In the genomic region with DNA sequence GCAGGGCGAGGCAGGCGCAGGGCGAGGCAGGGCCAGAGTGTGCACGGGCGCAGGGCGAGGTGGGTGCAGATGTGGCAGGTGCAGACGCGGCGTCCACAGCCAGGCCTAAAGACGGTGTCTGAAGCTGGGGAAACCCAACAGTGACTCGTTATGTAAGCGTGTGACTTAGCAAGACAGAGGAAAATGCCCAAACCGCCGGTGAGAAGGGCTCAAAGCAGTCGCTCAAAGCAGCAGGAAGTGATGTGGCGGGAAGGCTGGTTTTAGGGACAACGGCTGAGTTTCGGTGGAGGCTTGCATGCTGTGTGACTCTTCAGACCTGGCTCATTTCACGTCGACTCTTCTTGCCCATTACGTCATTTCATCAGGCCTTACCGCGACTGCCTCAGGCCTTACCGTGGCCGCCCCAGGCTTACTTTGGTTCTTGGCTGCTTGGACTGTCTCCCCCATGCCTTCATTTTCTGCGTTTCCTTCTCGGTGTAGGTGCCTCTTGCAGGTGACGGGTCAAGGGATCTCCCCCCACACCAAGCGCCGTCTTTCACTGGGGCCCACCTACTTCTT, we compare ENCODE assay signal across 8 cellular contexts. TPM values are rescaled to one million over a fixed set of nuclear protein-coding genes. Genes with fewer than 3 reads are reported as not detected.
DNase-seq lines count a peak whose midpoint lies in the region; ATAC-seq, FAIRE-seq and TF ChIP-seq lines count a peak whose summit lies in the region.

No MANE protein-coding gene starts in this region.

- H3K4me2 ChIP-seq in GM23248 (ENCODE audit: unreplicated experiment): no peak overlapping the region

- in situ Hi-C loops in GM23248 (cut with MboI): no loop called here

- DNase-seq in GM12891 (ENCODE audit: insufficient read length, low spot score) (peak; percentile 82), GM23248 (peak; percentile 46), MV-4-11 (lab: John Stamatoyannopoulos, UW) (peak; percentile 98), left lung (peak; percentile 30 to 70), NCI-H2107 treated with DMSO at 0.1 percent for 48 hours (lab: John Stamatoyannopoulos, UW; ENCODE audit: unreplicated experiment) (no peak), BE2C (no peak)
- DNase-seq in activated CD8-positive, alpha-beta memory T cell treated with anti-CD3 and anti-CD28 coated beads, Interleukin-2, amount 50 U/mL, for 24 hours (ENCODE audit: extremely low read depth): peak; percentile 70
- DNase-seq in stimulated activated naive CD8-positive, alpha-beta T cell treated with anti-CD3 and anti-CD28 coated beads, Interleukin-15, amount 100 ng/mL, for 72 hours: peak; percentile 88 to 96

- H3K4me3 Mint-ChIP-seq in stimulated activated naive CD8-positive, alpha-beta T cell treated with anti-CD3 and anti-CD28 coated beads, Interleukin-15, amount 100 ng/mL, for 72 hours: peak overlapping the region; percentile 81 to 90

- peaks cover 24% of the 10 kb centered on the region for H3K4me1 ChIP-seq in GM23248 (ENCODE audit: insufficient read depth)
- peaks cover 0 to 13% of the 10 kb centered on the region in 2 donors for H3K4me1 ChIP-seq in left lung
- no peaks in the 10 kb centered on the region for H3K4me1 ChIP-seq in BE2C

- peaks cover 14% of the 10 kb centered on the region for H3F3A ChIP-seq in GM23248 (ENCODE audit: insufficient read depth)

- 96 to 97% methylated on average over 29 to 30 of the region's 30 CpGs for WGBS in GM23248 (ENCODE audit: low coverage in 1 of 2, low lambda C conversion rate in 2 of 2, missing lambda C conversion rate in 2 of 2), 2 experiments

- intact Hi-C loops in left lung (cut with DNase I): no loop called here

- no peak overlapping the region for H3K4me3 ChIP-seq in GM23248
- no peak overlapping the region for H3K4me3 ChIP-seq in left lung
- no peak overlapping the region for H3K4me3 ChIP-seq in BE2C (ENCODE audit: low read depth, low read length)

- peak; percentile 55; the same call in 1 of the 2 replicates for TF ChIP-seq POLR2A in GM12891 (IDR thresholded peaks at IDR 0.05; ENCODE audit: low read depth, low read length)

- H3K9me3 ChIP-seq in GM23248 (ENCODE audit: low read depth) (no peaks in the 10 kb centered on the region), left lung (no peaks in the 10 kb centered on the region), BE2C (no peaks in the 10 kb centered on the region)

- no peaks in the 10 kb centered on the region for H4K20me1 ChIP-seq in GM23248 (ENCODE audit: insufficient read depth)

- H3K36me3 ChIP-seq in GM23248 (ENCODE audit: low read depth): peaks cover 5% of the 10 kb centered on the region; the same call in 1 of the 2 replicates
- no peaks in the 10 kb centered on the region for H3K36me3 ChIP-seq in left lung
- H3K36me3 ChIP-seq in BE2C: no peaks in the 10 kb centered on the region

- no peak for ATAC-seq in left lung
- peak; percentile 93 for ATAC-seq in stimulated activated naive CD8-positive, alpha-beta T cell treated with anti-CD3 and anti-CD28 coated beads, Interleukin-15, amount 100 ng/mL, for 72 hours

- no peak overlapping the region for H3K27ac ChIP-seq in GM23248
- H3K27ac ChIP-seq in left lung: no peak overlapping the region

- 0 out of 2 replicates have a peak, but pooled peaks cover 6% of the 10 kb centered on the region for H3K79me2 ChIP-seq in GM23248 (ENCODE audit: insufficient read depth)

- H2AFZ ChIP-seq in GM23248: no peak overlapping the region

- no peaks in the 10 kb centered on the region for H3K27me3 Mint-ChIP-seq in stimulated activated naive CD8-positive, alpha-beta T cell treated with anti-CD3 and anti-CD28 coated beads, Interleukin-15, amount 100 ng/mL, for 72 hours

- FAIRE-seq in GM12891 (lab: Jason Lieb, UNC): peak; percentile 99

- no peak overlapping the region for H3K9ac ChIP-seq in GM23248

- no peaks in the 10 kb centered on the region for H3K9me2 ChIP-seq in GM23248 (ENCODE audit: insufficient read depth)

- H3K4me1 Mint-ChIP-seq in stimulated activated naive CD8-positive, alpha-beta T cell treated with anti-CD3 and anti-CD28 coated beads, Interleukin-15, amount 100 ng/mL, for 72 hours: peaks cover 82% of the 10 kb centered on the region

- no peak for TF ChIP-seq CTCF in left lung (IDR thresholded peaks at IDR 0.05)
- no peak for TF ChIP-seq CTCF in BE2C (IDR thresholded peaks at IDR 0.05; ENCODE audit: low read depth, low read length)

- peak overlapping the region; percentile 98 to 100 for H3K27ac Mint-ChIP-seq in stimulated activated naive CD8-positive, alpha-beta T cell treated with anti-CD3 and anti-CD28 coated beads, Interleukin-15, amount 100 ng/mL, for 72 hours

- no peaks in the 10 kb centered on the region for H3K27me3 ChIP-seq in GM23248 (replicated peaks; ENCODE audit: insufficient read depth)
- no peaks in the 10 kb centered on the region for H3K27me3 ChIP-seq in left lung
- H3K27me3 ChIP-seq in BE2C: no peaks in the 10 kb centered on the region

- H3K9me3 Mint-ChIP-seq in stimulated activated naive CD8-positive, alpha-beta T cell treated with anti-CD3 and anti-CD28 coated beads, Interleukin-15, amount 100 ng/mL, for 72 hours: no peaks in the 10 kb centered on the region

TF ChIP-seq in GM12891, 5 proteins besides CTCF, POLR2A, EP300 and RAD21:
- TF ChIP-seq POU2F2 (IDR thresholded peaks at IDR 0.05; ENCODE audit: low read depth, low read length): peak; percentile 74; the same call in 1 of the 2 replicates
- TF ChIP-seq TAF1 (IDR thresholded peaks at IDR 0.05; ENCODE audit: low read depth, low read length): peak; percentile 30; the same call in 1 of the 2 replicates
- peak; percentile 35; the same call in 1 of the 2 replicates for TF ChIP-seq SPI1 (IDR thresholded peaks at IDR 0.05; ENCODE audit: low read depth, low read length)
- no peak for TF ChIP-seq PAX5 (IDR thresholded peaks at IDR 0.05; ENCODE audit: insufficient read depth, low read length, severe bottlenecking)
- TF ChIP-seq POLR2AphosphoS5 (IDR thresholded peaks at IDR 0.05; ENCODE audit: low read depth, low read length): peak; percentile 73; the same call in 1 of the 2 replicates

RNA-seq across cellular contexts. Expression of a gene that starts 50.5 kb away (rescaled TPM):
- 46.1 TPM for polyA plus RNA-seq in GM12891 (2012; ENCODE audit: low read depth, missing spikeins)
- 32.4 and 39.9 TPM in 2 replicates for total RNA-seq in GM23248 (2014; rRNA removed; shearing (Covaris generic))
- 40.9 and 43.0 TPM in 2 replicates for polyA plus RNA-seq in GM23248 (2016; fragmentation: Nextera tagmentation; extraction: Ambion mirVana)
- 10 to 100 TPM; 43.8 to 58.7 TPM for total RNA-seq in left lung
- polyA plus RNA-seq in BE2C (2012; ENCODE audit: insufficient read depth, insufficient read length, low read depth): 111 TPM

Comparison
In these comparisons a context has a peak if more than half of its experiments do, and no peak if none do; other contexts are left out.
1. DNase-seq: peak in GM12891 (single experiment), GM23248 (single experiment), MV-4-11 (single experiment), activated CD8-positive, alpha-beta memory T cell treated with anti-CD3 and anti-CD28 coated beads, Interleukin-2, amount 50 U/mL, for 24 hours (single experiment), left lung (2 of 2) and stimulated activated naive CD8-positive, alpha-beta T cell treated with anti-CD3 and anti-CD28 coated beads, Interleukin-15, amount 100 ng/mL, for 72 hours (2 of 2); none in NCI-H2107 treated with DMSO at 0.1 percent for 48 hours (single experiment) and BE2C (single experiment).